ENCODE assay signal across 8 cellular contexts in genomic region chr9:83623634-83623991, GRCh38. TPM values are rescaled to one million over a fixed set of nuclear protein-coding genes. Genes with fewer than 3 reads are reported as not detected.
A peak's percentile ranks its signal among the peaks of the same experiment; 100 is the strongest.
DNase-seq lines count a peak whose midpoint lies in the region; ATAC-seq and TF ChIP-seq lines count a peak whose summit lies in the region.

No MANE protein-coding gene starts in this region.

- peak overlapping the region; percentile 75 to 95 (median 89) for H3K4me2 ChIP-seq in BLaER1 treated with 17β-estradiol and CSF1 and Interleukin-3, amounts not matched to agents 10 nM and 100 nM

- no peak for TF ChIP-seq POLR2A in sigmoid colon (IDR thresholded peaks at IDR 0.05)

- no peaks in the 10 kb centered on the region for H3K27me3 ChIP-seq in BLaER1 treated with 17β-estradiol and CSF1 and Interleukin-3, amounts not matched to agents 10 nM and 100 nM
- H3K27me3 ChIP-seq in heart right ventricle (no peaks in the 10 kb centered on the region), sigmoid colon (no peaks in the 10 kb centered on the region)

- H3K27ac Mint-ChIP-seq in activated B cell treated with CpG ODN at 0.5 μM for 24 hours: peak overlapping the region; percentile 95

- intact Hi-C loops in activated B cell treated with CpG ODN at 0.5 μM for 24 hours (cut with micrococcal nuclease): loop anchor here (1.0 to 2.0 kb wide), 5 partner anchors 26 to 357 kb away; partner anchors contain the start of genes GKAP1, HNRNPK, KIF27 and RMI1
- intact Hi-C loops in heart right ventricle (cut with DNase I): loop anchor here (5.0 to 10.0 kb wide), 6 partner anchors 84 to 301 kb away; partner anchors contain the start of genes UBQLN1 (in 4 of the 10) and KIF27 (in 1 of the 10)
- intact Hi-C loops in sigmoid colon (cut with DNase I): loop anchor here (2.0 to 5.0 kb wide), 3 partner anchors 83 to 289 kb away; partner anchors contain the start of genes GKAP1 and UBQLN1

- H3K4me3 ChIP-seq in BLaER1 treated with 17β-estradiol and CSF1 and Interleukin-3, amounts not matched to agents 10 nM and 100 nM: peak overlapping the region; percentile 78 to 93 (median 89)
- H3K4me3 ChIP-seq in heart right ventricle: peak overlapping the region; percentile 74 to 99 (median 88)
- H3K4me3 ChIP-seq in sigmoid colon: peak overlapping the region; percentile 69 to 86 (median 75)

- POLR2A ChIA-PET in activated B cell treated with CpG ODN at 0.5 μM for 24 hours (lab: Charles Lee): interaction anchor here (0.6 to 2.4 kb wide), 9 partner anchors 8 to 670 kb away, joined by 3 to 29 read pairs (median 4); partner anchors contain the start of genes HNRNPK, KIF27, RMI1 and UBQLN1

- ATAC-seq in GM19328 (IDR thresholded peaks at IDR 0.05; ENCODE audit: unreplicated experiment) (peak; percentile 9), HG03432 (IDR thresholded peaks at IDR 0.05; ENCODE audit: unreplicated experiment) (peak; percentile 17), activated B cell treated with CpG ODN at 0.5 μM for 24 hours (ENCODE audit: low read depth) (peak; percentile 7), heart right ventricle (peak in 5 of 8 donors; percentile 3 to 19 (median 6))

- CTCF ChIA-PET in activated B cell treated with CpG ODN at 0.5 μM for 24 hours (lab: Charles Lee): interaction anchor here (0.8 to 1.9 kb wide), 4 partner anchors 26 to 296 kb away, joined by 3 to 6 read pairs (median 4); partner anchors contain the start of gene UBQLN1

- peaks cover 16% of the 10 kb centered on the region for H3K36me3 Mint-ChIP-seq in activated B cell treated with CpG ODN at 0.5 μM for 24 hours (ENCODE audit: low read depth)

- peaks cover 4 to 26% (median 16%) of the 10 kb centered on the region in 11 experiments; a peak in 18 of 22 replicates for H3K36me3 ChIP-seq in BLaER1 treated with 17β-estradiol and CSF1 and Interleukin-3, amounts not matched to agents 10 nM and 100 nM
- peaks cover 0 to 23% (median 0%) of the 10 kb centered on the region in 9 donors for H3K36me3 ChIP-seq in heart right ventricle
- H3K36me3 ChIP-seq in sigmoid colon: peaks cover 0 to 10% (median 0%) of the 10 kb centered on the region in 4 donors

- TF ChIP-seq EP300 in sigmoid colon (IDR thresholded peaks at IDR 0.05): no peak

- in situ Hi-C loops in ACHN (cut with HindIII; ENCODE audit: low pct_ligation_motif_present, low pct_unique_long_range_greater_than_20kb, low sequenced_read_pairs): no loop called here

- H3K4me1 ChIP-seq in BLaER1 treated with 17β-estradiol and CSF1 and Interleukin-3, amounts not matched to agents 10 nM and 100 nM: peaks cover 10 to 25% (median 18%) of the 10 kb centered on the region in 10 experiments
- H3K4me1 ChIP-seq in heart right ventricle: peaks cover 0 to 21% (median 9%) of the 10 kb centered on the region in 9 donors
- H3K4me1 ChIP-seq in sigmoid colon: peaks cover 0 to 17% (median 6%) of the 10 kb centered on the region in 4 donors

- TF ChIP-seq CTCF in activated B cell treated with CpG ODN at 0.5 μM for 24 hours (IDR thresholded peaks at IDR 0.05): no peak
- TF ChIP-seq CTCF in heart right ventricle (IDR thresholded peaks at IDR 0.05): no peak
- TF ChIP-seq CTCF in sigmoid colon (IDR thresholded peaks at IDR 0.05): no peak

- H3K9me3 Mint-ChIP-seq in activated B cell treated with CpG ODN at 0.5 μM for 24 hours: no peaks in the 10 kb centered on the region

- H3K27ac ChIP-seq in BLaER1 treated with 17β-estradiol and CSF1 and Interleukin-3, amounts not matched to agents 10 nM and 100 nM: peak overlapping the region; percentile 86 to 97 (median 94)
- peak overlapping the region; percentile 67 to 96 (median 92) for H3K27ac ChIP-seq in heart right ventricle
- H3K27ac ChIP-seq in sigmoid colon: peak overlapping the region; percentile 86 to 90 (median 88)

- H3K9ac ChIP-seq in BLaER1 treated with 17β-estradiol and CSF1 and Interleukin-3, amounts not matched to agents 10 nM and 100 nM: peak overlapping the region; percentile 88 to 97 (median 95)

- peak overlapping the region; percentile 93 for H3K4me3 Mint-ChIP-seq in activated B cell treated with CpG ODN at 0.5 μM for 24 hours

- peaks cover 33% of the 10 kb centered on the region for H3K4me1 Mint-ChIP-seq in activated B cell treated with CpG ODN at 0.5 μM for 24 hours

- 4% methylated on average over 5 of the region's 5 CpGs for WGBS in heart right ventricle, 2 donors
- 1 to 2% methylated on average over 5 of the region's 5 CpGs for WGBS in sigmoid colon, 2 donors

- no peaks in the 10 kb centered on the region for H4K20me1 ChIP-seq in BLaER1 treated with 17β-estradiol and CSF1 and Interleukin-3, amounts not matched to agents 10 nM and 100 nM

- no peaks in the 10 kb centered on the region for H3K9me3 ChIP-seq in BLaER1 treated with 17β-estradiol and CSF1 and Interleukin-3, amounts not matched to agents 10 nM and 100 nM (replicated peaks in 1 of 11)
- no peaks in the 10 kb centered on the region for H3K9me3 ChIP-seq in heart right ventricle
- H3K9me3 ChIP-seq in sigmoid colon: no peaks in the 10 kb centered on the region

- DNase-seq in activated B cell treated with CpG ODN at 0.5 μM for 24 hours (no peak), heart right ventricle (no peak), sigmoid colon (no peak), T1000 (lab: John Stamatoyannopoulos, UW) (no peak), ACHN (no peak)

- no peaks in the 10 kb centered on the region for H3K27me3 Mint-ChIP-seq in activated B cell treated with CpG ODN at 0.5 μM for 24 hours

RNA-seq across cellular contexts. Expression of gene IDNK, which starts 0.7 kb away (rescaled TPM):
- 7.9 and 8.4 TPM in 2 replicates for total RNA-seq in activated B cell treated with CpG ODN at 0.5 μM for 24 hours
- 1 to 10 TPM; 2.2 to 7.5 (median 4.2) TPM for total RNA-seq in heart right ventricle
- 1 to 10 TPM; 2.2 to 4.2 TPM for polyA plus RNA-seq in heart right ventricle
- total RNA-seq in sigmoid colon: 10 to 100 TPM in 1 of 4 donors, 1 to 10 TPM in 3; 3.3 to 11.8 (median 5.9) TPM
- polyA plus RNA-seq in sigmoid colon: 10 to 100 TPM in 2 of 3 donors, 1 to 10 TPM in 1; 9.4 to 22.2 (median 19.2) TPM
